Comparison of ENCODE assay signal across 14 cellular contexts in genomic region chr3:158405507-158405906, GRCh38.
"Had no signal": no experiment of that assay in that cellular context is flagged by ENCODE, and none has a peak within 500 bp of the region (broad histone marks: within the 10 kb centered on the region; RNA-seq: fewer than 3 reads in every experiment).

No MANE protein-coding gene starts in this region.

- DNase-seq: activated CD4-positive, alpha-beta T cell treated with anti-CD3 and anti-CD28 coated beads for 36 hours; activated CD4-positive, alpha-beta T cell treated with anti-CD3 and anti-CD28 coated beads, Interleukin-2, amount 50 U/mL, for 48 hours; activated T-cell treated with anti-CD3 and anti-CD28 coated beads for 4 hours; effector CD4-positive, alpha-beta T cell; heart right ventricle; left ventricle myocardium superior; nephron progenitor cell; stimulated activated CD4-positive, alpha-beta T cell treated with anti-CD3 and anti-CD28 coated beads, Interleukin-12 subunit alpha, Interleukin-12 subunit beta, amount 100 ng/mL, for 4 hours; stimulated activated CD4-positive, alpha-beta T cell treated with anti-CD3 and anti-CD28 coated beads, Interleukin-1b, Interleukin-23, amount 100 ng/mL, for 48 hours; stimulated activated CD8-positive, alpha-beta memory T cell treated with anti-CD3 and anti-CD28 coated beads, Interleukin-4, amount 100 ng/mL, for 48 hours; stimulated activated naive CD4-positive, alpha-beta T cell; thyroid gland had no signal

- ATAC-seq: activated CD4-positive, alpha-beta T cell treated with anti-CD3 and anti-CD28 coated beads for 36 hours; esophagus mucosa; gastroesophageal sphincter; heart right ventricle; left ventricle myocardium superior had no signal
